8 cellular contexts compared by ENCODE assay signal in genomic region chr3:122679467-122680291, GRCh38. TPM values are rescaled to one million over a fixed set of nuclear protein-coding genes. Genes with fewer than 3 reads are reported as not detected.
DNase-seq lines count a peak whose midpoint lies in the region; ATAC-seq lines count a peak whose summit lies in the region.

No MANE protein-coding gene starts in this region.

- ATAC-seq in GM21825 (IDR thresholded peaks at IDR 0.05; ENCODE audit: unreplicated experiment) (peak; percentile 7), left cardiac atrium (peak; percentile 36 to 48), HG02763 (IDR thresholded peaks at IDR 0.05; ENCODE audit: unreplicated experiment) (no peak)

- intact Hi-C loops in left cardiac atrium (cut with DNase I): loop anchor here (2.0 to 10.0 kb wide), 4 partner anchors 117 to 287 kb away; partner anchors contain the start of genes DTX3L (in 1 of the 2) and PARP9 (in 1 of the 2)

- DNase-seq in Daoy (ENCODE audit: low read depth) (peak; percentile 60), NCI-H2029 treated with DMSO at 0.1 percent for 48 hours (lab: John Stamatoyannopoulos, UW) (peak; percentile 33), left cardiac atrium (peak; percentile 26), retina (peak; percentile 33), NOMO-1 treated with DMSO at 0.1 percent for 48 hours (lab: John Stamatoyannopoulos, UW; ENCODE audit: unreplicated experiment) (no peak)
- peak; percentile 20 for DNase-seq in activated naive CD4-positive, alpha-beta T cell treated with anti-CD3 and anti-CD28 coated beads, Interleukin-2, amount 50 U/mL, for 16 hours

RNA-seq across cellular contexts. Expression of gene PARP14, which starts 1.0 kb away (rescaled TPM):
- 36.9 and 57.2 TPM in 2 replicates for total RNA-seq in Daoy (2014; rRNA removed; shearing (Covaris generic))
- 10 to 100 TPM; 16.4 to 23.4 TPM for total RNA-seq in left cardiac atrium
